In genomic region chr9:69214939-69215338, GRCh38 we compare ENCODE assay signal across 19 cellular contexts.
"Had no signal": no experiment of that assay in that cellular context is flagged by ENCODE, and none has a peak within 500 bp of the region (broad histone marks: within the 10 kb centered on the region; RNA-seq: fewer than 3 reads in every experiment).

No MANE protein-coding gene starts in this region.

- H3K9me3 ChIP-seq: esophagus squamous epithelium, ovary, sigmoid colon, thoracic aorta, transverse colon had no signal

- H3K27me3 ChIP-seq: esophagus squamous epithelium, foreskin keratinocyte, neural progenitor cell, ovary, sigmoid colon, transverse colon had no signal

- H3K27ac ChIP-seq: esophagus squamous epithelium, foreskin keratinocyte, neural progenitor cell, sigmoid colon, skin epidermis, thoracic aorta, transverse colon had no signal

- H3K27me3 Mint-ChIP-seq: dendritic cell treated with granulocyte-macrophage colony-stimulating factor and Interleukin-4, amounts not matched to agents 40 ng/mL and 50 ng/mL, for 4 days; effector memory CD8-positive, alpha-beta T cell; natural killer cell treated with Interleukin-12 subunit alpha and Interleukin-12 subunit beta and Interleukin-15 and Interleukin-18, amount 100 ng/mL, for 72 hours; progenitor cell of endocrine pancreas; stimulated activated naive B cell treated with anti-CD40 and anti-IgM and Interleukin-4, amounts not matched to agents 10 μg/mL and 1 μg/mL and 100 μg/mL, for 72 hours; stimulated activated naive CD8-positive, alpha-beta T cell treated with anti-CD3 and anti-CD28 coated beads, Interleukin-15, amount 100 ng/mL, for 72 hours had no signal

- DNase-seq: effector memory CD8-positive, alpha-beta T cell; esophagus squamous epithelium; foreskin keratinocyte; hippocampal formation; mammary epithelial cell; nucleus accumbens; ovary; sigmoid colon; stimulated activated CD4-positive, alpha-beta T cell treated with anti-CD3 and anti-CD28 coated beads, Interleukin-2, amount 100 ng/mL, for 24 hours; stimulated activated CD4-positive, alpha-beta T cell treated with anti-CD3 and anti-CD28 coated beads, Interleukin-4, amount 100 ng/mL, for 4 hours; stimulated activated naive B cell treated with anti-CD40 and anti-IgM and Interleukin-4, amounts not matched to agents 10 μg/mL and 1 μg/mL and 100 μg/mL, for 72 hours; stimulated activated naive CD8-positive, alpha-beta T cell treated with anti-CD3 and anti-CD28 coated beads, Interleukin-15, amount 100 ng/mL, for 72 hours; transverse colon had no signal

- H3K27ac Mint-ChIP-seq: dendritic cell treated with granulocyte-macrophage colony-stimulating factor and Interleukin-4, amounts not matched to agents 40 ng/mL and 50 ng/mL, for 4 days; effector memory CD8-positive, alpha-beta T cell; natural killer cell treated with Interleukin-12 subunit alpha and Interleukin-12 subunit beta and Interleukin-15 and Interleukin-18, amount 100 ng/mL, for 72 hours; neural progenitor cell; stimulated activated naive B cell treated with anti-CD40 and anti-IgM and Interleukin-4, amounts not matched to agents 10 μg/mL and 1 μg/mL and 100 μg/mL, for 72 hours; stimulated activated naive CD8-positive, alpha-beta T cell treated with anti-CD3 and anti-CD28 coated beads, Interleukin-15, amount 100 ng/mL, for 72 hours had no signal

- H3K36me3 ChIP-seq: ovary, sigmoid colon had no signal

- H3K4me1 ChIP-seq: esophagus squamous epithelium, foreskin keratinocyte, neural progenitor cell, transverse colon had no signal

- H3K4me1 Mint-ChIP-seq: neural progenitor cell; stimulated activated naive B cell treated with anti-CD40 and anti-IgM and Interleukin-4, amounts not matched to agents 10 μg/mL and 1 μg/mL and 100 μg/mL, for 72 hours; stimulated activated naive CD8-positive, alpha-beta T cell treated with anti-CD3 and anti-CD28 coated beads, Interleukin-15, amount 100 ng/mL, for 72 hours had no signal

- H3K36me3 Mint-ChIP-seq: natural killer cell treated with Interleukin-12 subunit alpha and Interleukin-12 subunit beta and Interleukin-15 and Interleukin-18, amount 100 ng/mL, for 72 hours; stimulated activated naive B cell treated with anti-CD40 and anti-IgM and Interleukin-4, amounts not matched to agents 10 μg/mL and 1 μg/mL and 100 μg/mL, for 72 hours had no signal

- H3K9ac ChIP-seq: neural progenitor cell had no signal

- ATAC-seq: effector memory CD8-positive, alpha-beta T cell; foreskin keratinocyte; natural killer cell treated with Interleukin-12 subunit alpha and Interleukin-12 subunit beta and Interleukin-15 and Interleukin-18, amount 100 ng/mL, for 72 hours; stimulated activated naive B cell treated with anti-CD40 and anti-IgM and Interleukin-4, amounts not matched to agents 10 μg/mL and 1 μg/mL and 100 μg/mL, for 72 hours; stimulated activated naive CD8-positive, alpha-beta T cell treated with anti-CD3 and anti-CD28 coated beads, Interleukin-15, amount 100 ng/mL, for 72 hours had no signal

- H3K4me3 ChIP-seq: esophagus squamous epithelium, neural progenitor cell, ovary, sigmoid colon, skin epidermis, thoracic aorta, transverse colon had no signal

- H3K9me3 Mint-ChIP-seq: dendritic cell treated with granulocyte-macrophage colony-stimulating factor and Interleukin-4, amounts not matched to agents 40 ng/mL and 50 ng/mL, for 4 days; effector memory CD8-positive, alpha-beta T cell; natural killer cell treated with Interleukin-12 subunit alpha and Interleukin-12 subunit beta and Interleukin-15 and Interleukin-18, amount 100 ng/mL, for 72 hours; neural progenitor cell; stimulated activated naive B cell treated with anti-CD40 and anti-IgM and Interleukin-4, amounts not matched to agents 10 μg/mL and 1 μg/mL and 100 μg/mL, for 72 hours; stimulated activated naive CD8-positive, alpha-beta T cell treated with anti-CD3 and anti-CD28 coated beads, Interleukin-15, amount 100 ng/mL, for 72 hours had no signal

- H3K4me3 Mint-ChIP-seq: dendritic cell treated with granulocyte-macrophage colony-stimulating factor and Interleukin-4, amounts not matched to agents 40 ng/mL and 50 ng/mL, for 4 days; effector memory CD8-positive, alpha-beta T cell; natural killer cell treated with Interleukin-12 subunit alpha and Interleukin-12 subunit beta and Interleukin-15 and Interleukin-18, amount 100 ng/mL, for 72 hours; neural progenitor cell; stimulated activated naive B cell treated with anti-CD40 and anti-IgM and Interleukin-4, amounts not matched to agents 10 μg/mL and 1 μg/mL and 100 μg/mL, for 72 hours; stimulated activated naive CD8-positive, alpha-beta T cell treated with anti-CD3 and anti-CD28 coated beads, Interleukin-15, amount 100 ng/mL, for 72 hours had no signal
